8 cellular contexts compared by ENCODE assay signal in the genomic region with DNA sequence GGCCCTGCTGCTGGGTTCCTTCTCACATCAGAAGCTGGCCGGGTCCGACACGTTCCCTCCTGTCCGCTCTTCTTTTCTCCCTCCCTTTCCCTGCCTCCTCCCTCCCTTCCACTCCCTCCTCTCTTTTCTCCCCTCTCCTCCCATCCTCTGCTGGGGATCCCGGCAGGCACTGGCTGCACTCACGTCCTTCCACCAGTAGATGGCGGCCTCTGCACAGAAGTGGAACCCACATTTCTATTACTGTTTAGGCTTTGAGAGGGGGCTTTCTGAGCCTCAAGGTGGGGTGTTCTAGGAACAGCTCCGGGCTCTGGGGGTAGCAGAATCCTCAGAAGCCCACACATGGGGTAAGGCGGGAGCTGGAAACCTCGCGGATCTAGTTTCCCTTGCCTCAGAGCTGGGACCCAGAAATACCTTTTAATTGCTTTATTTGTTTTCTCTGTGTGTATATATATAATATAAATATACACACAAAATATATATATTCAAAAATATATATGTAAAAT.
DNase-seq lines count a peak whose midpoint lies in the region; ATAC-seq and TF ChIP-seq lines count a peak whose summit lies in the region.

No MANE protein-coding gene starts in this region.

- H3K27ac ChIP-seq in CD8-positive, alpha-beta T cell (ENCODE audit: low read depth, low read length), result no peak overlapping the region
- H3K27ac ChIP-seq in RWPE1 (no peak overlapping the region), adrenal gland (no peak overlapping the region)

- no peak overlapping the region for H3K4me3 Mint-ChIP-seq in CD8-positive, alpha-beta T cell

- H3K4me1 ChIP-seq in CD8-positive, alpha-beta T cell (ENCODE audit: insufficient read depth, low read length), result no peaks in the 10 kb centered on the region
- H3K4me1 ChIP-seq in HAP-1 (peaks cover 36% of the 10 kb centered on the region), adrenal gland (replicated peaks in 1 of 2) (peaks cover 10 to 33% of the 10 kb centered on the region in 2 donors)

- no peaks in the 10 kb centered on the region for H3K36me3 ChIP-seq in CD8-positive, alpha-beta T cell (ENCODE audit: insufficient read depth, low read length)
- H3K36me3 ChIP-seq in HAP-1 (replicated peaks) (no peaks in the 10 kb centered on the region), adrenal gland (replicated peaks in 1 of 2) (no peaks in the 10 kb centered on the region)

- in situ Hi-C loops in HAP-1 (cut with MboI; ENCODE audit: low sequenced_read_pairs), result no loop called here

- no peak for TF ChIP-seq POLR2A in adrenal gland (IDR thresholded peaks at IDR 0.05)

- POLR2A ChIA-PET in CD8-positive, alpha-beta T cell (lab: Charles Lee), result no interaction called here
- POLR2A ChIA-PET in RWPE1 (lab: Yijun Ruan, JAX; ENCODE audit: low non-redundant PET), result no interaction called here

- no peak overlapping the region for H3K4me3 ChIP-seq in CD8-positive, alpha-beta T cell (ENCODE audit: low read depth, low read length)
- no peak overlapping the region for H3K4me3 ChIP-seq in HAP-1
- H3K4me3 ChIP-seq in adrenal gland, result no peak overlapping the region

- WGBS in adrenal gland, 4 donors, result 2 to 5% (median 2%) methylated on average over 11 of the region's 11 CpGs

- TF ChIP-seq CTCF in CD8-positive, alpha-beta T cell (IDR thresholded peaks at IDR 0.05), result peak; percentile 83
- TF ChIP-seq CTCF in RWPE1 (conservative IDR thresholded peaks at IDR 0.05; ENCODE audit: low read depth) (peak; percentile 90), adrenal gland (IDR thresholded peaks at IDR 0.05) (peak; percentile 66 to 89 (median 79))

- no peaks in the 10 kb centered on the region for H3K9me3 ChIP-seq in CD8-positive, alpha-beta T cell (ENCODE audit: low read length)
- no peaks in the 10 kb centered on the region for H3K9me3 ChIP-seq in HAP-1
- no peaks in the 10 kb centered on the region for H3K9me3 ChIP-seq in adrenal gland (replicated peaks in 1 of 3)

- CTCF ChIA-PET in CD8-positive, alpha-beta T cell (lab: Charles Lee), result interaction anchor here (0.7 to 6.3 kb wide), 16 partner anchors 8 to 1903 kb away, joined by 3 to 72 read pairs (median 3); no protein-coding TSS in a partner anchor
- CTCF ChIA-PET in RWPE1 (lab: Yijun Ruan, JAX), result interaction anchor here (0.6 to 2.3 kb wide), 16 partner anchors 9 to 1904 kb away, joined by 3 to 5 read pairs (median 3); no protein-coding TSS in a partner anchor

- H3K4me1 Mint-ChIP-seq in CD8-positive, alpha-beta T cell (ENCODE audit: low read depth), result no peaks in the 10 kb centered on the region

- H3K27ac Mint-ChIP-seq in CD8-positive, alpha-beta T cell, result no peak overlapping the region

- intact Hi-C loops in CD8-positive, alpha-beta T cell (cut with DNase I, micrococcal nuclease), result loop anchor here (1.0 to 5.0 kb wide), 2 partner anchors 691 to 1904 kb away; no protein-coding TSS in a partner anchor
- intact Hi-C loops in adrenal gland (cut with DNase I), result no loop called here

- H3K27me3 ChIP-seq in CD8-positive, alpha-beta T cell (ENCODE audit: insufficient read depth, low read length), result no peaks in the 10 kb centered on the region
- H3K27me3 ChIP-seq in HAP-1 (ENCODE audit: low read depth) (no peaks in the 10 kb centered on the region), adrenal gland (no peaks in the 10 kb centered on the region)

- peaks cover 47% of the 10 kb centered on the region for H3K27me3 Mint-ChIP-seq in CD8-positive, alpha-beta T cell (ENCODE audit: low read depth)

- no peaks in the 10 kb centered on the region for H3K9me3 Mint-ChIP-seq in CD8-positive, alpha-beta T cell

- no peak for ATAC-seq in CD8-positive, alpha-beta T cell
- ATAC-seq in HG03354 (IDR thresholded peaks at IDR 0.05; ENCODE audit: poor library complexity, severe bottlenecking, unreplicated experiment) (no peak), HG02623 (IDR thresholded peaks at IDR 0.05; ENCODE audit: unreplicated experiment) (no peak)

- peak in 6 of 7 experiments; percentile 13 to 60 (median 38) for DNase-seq in CD8-positive, alpha-beta T cell
- peak; percentile 62 to 82 for DNase-seq in HAP-1 (ENCODE audit: low spot score in 2 of 2)
- peak; percentile 42 for DNase-seq in RWPE1 (ENCODE audit: low spot score)
- DNase-seq in adrenal gland, result peak in 6 of 7 donors; percentile 49 to 75 (median 65)
- peak; percentile 66 for DNase-seq in iPS-NIHi7 (ENCODE audit: extremely low spot score)
- peak; percentile 12 for DNase-seq in stimulated activated CD4-positive, alpha-beta T cell treated with anti-CD3 and anti-CD28 coated beads, Interleukin-1b, Interleukin-23, amount 100 ng/mL, for 48 hours

- no peaks in the 10 kb centered on the region for H3K36me3 Mint-ChIP-seq in CD8-positive, alpha-beta T cell

Comparison
In these comparisons a context has a peak if more than half of its experiments do, and no peak if none do; other contexts are left out.
1. DNase-seq: peak in every context shown above with its lines; median percentile 72 in HAP-1; 66 in iPS-NIHi7; 65 in adrenal gland; 42 in RWPE1; 38 in CD8-positive, alpha-beta T cell; 12 in stimulated activated CD4-positive, alpha-beta T cell treated with anti-CD3 and anti-CD28 coated beads, Interleukin-1b, Interleukin-23, amount 100 ng/mL, for 48 hours.
2. intact Hi-C loops: an anchor here in CD8-positive, alpha-beta T cell (1.0 to 5.0 kb wide); none called in adrenal gland.